ENCODE assay signal across 11 cellular contexts in genomic region chr5:1007221-1007680, GRCh38. TPM values are rescaled to one million over a fixed set of nuclear protein-coding genes. Genes with fewer than 3 reads are reported as not detected.
DNase-seq lines count a peak whose midpoint lies in the region; ATAC-seq and TF ChIP-seq lines count a peak whose summit lies in the region.
"Had no signal": no experiment of that assay in that cellular context is flagged by ENCODE, and none has a peak within 500 bp of the region (broad histone marks: within the 10 kb centered on the region; RNA-seq: fewer than 3 reads in every experiment).

No MANE protein-coding gene starts in this region.

- CTCF ChIA-PET in activated naive CD4-positive, alpha-beta T cell treated with anti-CD3 and anti-CD28 coated beads, Interleukin-2, amount 10 ng/mL, durations not matched to agents 7 days and 5 days (lab: Charles Lee), result interaction anchor here (1.0 to 1.8 kb wide), 6 partner anchors 69 to 133 kb away, joined by 3 to 6 read pairs (median 4); no protein-coding TSS in a partner anchor

- 85% methylated on average over 17 of the region's 17 CpGs for WGBS in lung, 2 donors
- WGBS in stomach, 5 donors, result 82 to 89% (median 83%) methylated on average over 10 to 17 of the region's 17 CpGs

- no peak overlapping the region for H3K4me3 Mint-ChIP-seq in activated naive CD4-positive, alpha-beta T cell treated with anti-CD3 and anti-CD28 coated beads, Interleukin-2, amount 10 ng/mL, durations not matched to agents 7 days and 5 days

- DNase-seq in activated naive CD4-positive, alpha-beta T cell treated with anti-CD3 and anti-CD28 coated beads, Interleukin-2, amount 10 ng/mL, durations not matched to agents 7 days and 5 days, result peak; percentile 18
- DNase-seq in activated naive CD4-positive, alpha-beta T cell treated with Interleukin-2 at 50 U/mL for 16 hours, result no peak
- DNase-seq in WERI-Rb-1 (peak; percentile 30), lung (ENCODE audit: low spot score) (peak; percentile 28), stomach (peak; percentile 5), T1000 (lab: John Stamatoyannopoulos, UW) (no peak), vagina (ENCODE audit: extremely low spot score in 2 of 2) (no peak), SK-N-DZ (ENCODE audit: low spot score) (no peak)
- DNase-seq: BE2C, dermis blood vessel endothelial cell, NCI-H187 had no signal

- TF ChIP-seq POLR2A in stomach (IDR thresholded peaks at IDR 0.05), result no peak
- no peak for TF ChIP-seq POLR2A in vagina (IDR thresholded peaks at IDR 0.05)

- H3K36me3 Mint-ChIP-seq in activated naive CD4-positive, alpha-beta T cell treated with anti-CD3 and anti-CD28 coated beads, Interleukin-2, amount 10 ng/mL, durations not matched to agents 7 days and 5 days, result no peaks in the 10 kb centered on the region

- H3K36me3 ChIP-seq in WERI-Rb-1, result no peaks in the 10 kb centered on the region
- H3K36me3 ChIP-seq in lung (ENCODE audit: control insufficient read depth in 2 of 2, insufficient read depth in 2 of 2, low read length in 2 of 2), result no peaks in the 10 kb centered on the region
- no peaks in the 10 kb centered on the region for H3K36me3 ChIP-seq in stomach
- no peaks in the 10 kb centered on the region for H3K36me3 ChIP-seq in vagina
- H3K36me3 ChIP-seq: BE2C had no signal

- H3K27me3 ChIP-seq in WERI-Rb-1 (ENCODE audit: insufficient read depth, low read depth, severe bottlenecking), result peaks cover 11% of the 10 kb centered on the region
- H3K27me3 ChIP-seq in lung (ENCODE audit: control insufficient read depth, insufficient read depth), result no peaks in the 10 kb centered on the region
- peaks cover 0 to 84% (median 41%) of the 10 kb centered on the region in 3 donors for H3K27me3 ChIP-seq in stomach
- peaks cover 7% of the 10 kb centered on the region for H3K27me3 ChIP-seq in vagina

- no peaks in the 10 kb centered on the region for H3K9me3 Mint-ChIP-seq in activated naive CD4-positive, alpha-beta T cell treated with anti-CD3 and anti-CD28 coated beads, Interleukin-2, amount 10 ng/mL, durations not matched to agents 7 days and 5 days

- TF ChIP-seq CTCF in WERI-Rb-1 (IDR thresholded peaks at IDR 0.05; ENCODE audit: low read depth, low read length), result no peak; the same call in 1 of the 2 replicates
- no peak for TF ChIP-seq CTCF in lung (IDR thresholded peaks at IDR 0.05; ENCODE audit: control extremely low read depth, extremely low read depth)
- TF ChIP-seq CTCF in stomach (IDR thresholded peaks at IDR 0.05), result no peak
- no peak for TF ChIP-seq CTCF in vagina (IDR thresholded peaks at IDR 0.05)

- peaks cover 0 to 27% of the 10 kb centered on the region in 2 donors for H3K4me1 ChIP-seq in lung (ENCODE audit: control insufficient read depth in 2 of 2, insufficient read depth in 2 of 2, low read length in 2 of 2)
- peaks cover 30 to 63% (median 61%) of the 10 kb centered on the region in 4 donors for H3K4me1 ChIP-seq in stomach
- peaks cover 37% of the 10 kb centered on the region for H3K4me1 ChIP-seq in vagina

- no peak overlapping the region for H3K4me3 ChIP-seq in WERI-Rb-1 (ENCODE audit: low read depth, low read length)
- no peak overlapping the region for H3K4me3 ChIP-seq in lung
- no peak overlapping the region for H3K4me3 ChIP-seq in stomach
- H3K4me3 ChIP-seq in vagina, result no peak overlapping the region

- intact Hi-C loops in stomach (cut with DNase I; ENCODE audit: low total_unique reads) (no loop called here), vagina (cut with DNase I) (no loop called here)

- no peaks in the 10 kb centered on the region for H3K9me3 ChIP-seq in WERI-Rb-1 (ENCODE audit: severe bottlenecking)
- peaks cover 0 to 3% of the 10 kb centered on the region in 2 donors for H3K9me3 ChIP-seq in lung (ENCODE audit: control insufficient read depth in 2 of 2, insufficient read depth in 1 of 2, low read length in 1 of 2)
- no peaks in the 10 kb centered on the region for H3K9me3 ChIP-seq in stomach
- no peaks in the 10 kb centered on the region for H3K9me3 ChIP-seq in vagina
- H3K9me3 ChIP-seq: BE2C had no signal

- H3K27ac Mint-ChIP-seq in activated naive CD4-positive, alpha-beta T cell treated with anti-CD3 and anti-CD28 coated beads, Interleukin-2, amount 10 ng/mL, durations not matched to agents 7 days and 5 days, result no peak overlapping the region

- peaks cover 43% of the 10 kb centered on the region for H3K4me1 Mint-ChIP-seq in activated naive CD4-positive, alpha-beta T cell treated with anti-CD3 and anti-CD28 coated beads, Interleukin-2, amount 10 ng/mL, durations not matched to agents 7 days and 5 days

- H3K27ac ChIP-seq in WERI-Rb-1 (no peak overlapping the region), lung (ENCODE audit: low read depth in 1 of 2, low read length in 1 of 2) (no peak overlapping the region), stomach (no peak overlapping the region), vagina (no peak overlapping the region)

- ATAC-seq in lung (ENCODE audit: insufficient read depth, low FRiP score), result no peak

- peaks cover 93% of the 10 kb centered on the region for H3K27me3 Mint-ChIP-seq in activated naive CD4-positive, alpha-beta T cell treated with anti-CD3 and anti-CD28 coated beads, Interleukin-2, amount 10 ng/mL, durations not matched to agents 7 days and 5 days

- no peak for TF ChIP-seq EP300 in stomach (IDR thresholded peaks at IDR 0.05)

RNA-seq across cellular contexts. Expression of gene NKD2, which starts 1.4 kb away (rescaled TPM):
- total RNA-seq in lung (10 to 100 TPM in 1 of 2 donors, 1 to 10 TPM in 1; 9.9 to 88.0 TPM), stomach (10 to 100 TPM in 1 of 5 donors, 1 to 10 TPM in 2, not detected in 2; 1.8 to 13.6 (median 4.4) TPM), vagina (2.0 TPM)
- polyA plus RNA-seq in lung (10 to 100 TPM; 34.3 to 62.5 TPM), stomach (10 to 100 TPM in 2 of 3 donors, 1 to 10 TPM in 1; 5.3 to 12.8 (median 10.5) TPM)
- not detected in 2 replicates for polyA plus RNA-seq in SK-N-DZ (2014; cell fraction: cytosol; rRNA removed)
- 0.24 and 0.30 TPM in 2 replicates for polyA plus RNA-seq in SK-N-DZ (2014; cell fraction: nucleus; rRNA removed)

Comparison
In these comparisons a context has a peak if more than half of its experiments do, and no peak if none do; other contexts are left out.
1. DNase-seq: peak in activated naive CD4-positive, alpha-beta T cell treated with anti-CD3 and anti-CD28 coated beads, Interleukin-2, amount 10 ng/mL, durations not matched to agents 7 days and 5 days (single experiment), WERI-Rb-1 (single experiment), lung (single experiment) and stomach (single experiment); none in activated naive CD4-positive, alpha-beta T cell treated with Interleukin-2 at 50 U/mL for 16 hours (single experiment), T1000 (single experiment), vagina (0 of 2) and SK-N-DZ (single experiment).